Comparison of ENCODE assay signal across 27 cellular contexts in genomic region chr4:140736669-140737343, GRCh38. TPM values are rescaled to one million over a fixed set of nuclear protein-coding genes. Genes with fewer than 3 reads are reported as not detected.
DNase-seq lines count a peak whose midpoint lies in the region; ATAC-seq and TF ChIP-seq lines count a peak whose summit lies in the region.
"Had no signal": no experiment of that assay in that cellular context is flagged by ENCODE, and none has a peak within 500 bp of the region (broad histone marks: within the 10 kb centered on the region; RNA-seq: fewer than 3 reads in every experiment).

No MANE protein-coding gene starts in this region.

- H3K23ac ChIP-seq in H9 (ENCODE audit: insufficient read length, low read depth, low read length): no peak overlapping the region

- H3K14ac ChIP-seq in H9 (ENCODE audit: insufficient read depth, low read length): no peak overlapping the region

- H3K27ac Mint-ChIP-seq in H9: peak overlapping the region in 2 of 3 experiments; percentile 57 to 60; a peak in 3 of 7 replicates
- H3K27ac Mint-ChIP-seq in progenitor cell of endocrine pancreas: peak overlapping the region; percentile 86
- no peak overlapping the region for H3K27ac Mint-ChIP-seq in naive thymus-derived CD8-positive, alpha-beta T cell
- H3K27ac Mint-ChIP-seq: activated CD4-positive, alpha-beta memory T cell treated with anti-CD3 and anti-CD28 coated beads, Interleukin-2, amount 10 ng/mL, durations not matched to agents 7 days and 5 days; activated naive CD8-positive, alpha-beta T cell; CD4-positive, CD25-positive, alpha-beta regulatory T cell; natural killer cell treated with Interleukin-12 subunit alpha and Interleukin-12 subunit beta and Interleukin-15 and Interleukin-18, amount 100 ng/mL, for 72 hours had no signal

- H3K4me1 Mint-ChIP-seq in H9: peaks cover 55 to 69% of the 10 kb centered on the region in 2 experiments
- peaks cover 34% of the 10 kb centered on the region for H3K4me1 Mint-ChIP-seq in progenitor cell of endocrine pancreas (ENCODE audit: low read depth)
- peaks cover 0 to 13% (median under 1%) of the 10 kb centered on the region in 4 donors for H3K4me1 Mint-ChIP-seq in naive thymus-derived CD8-positive, alpha-beta T cell
- H3K4me1 Mint-ChIP-seq: activated CD4-positive, alpha-beta memory T cell treated with anti-CD3 and anti-CD28 coated beads, Interleukin-2, amount 10 ng/mL, durations not matched to agents 7 days and 5 days; CD4-positive, CD25-positive, alpha-beta regulatory T cell had no signal

- H4K5ac ChIP-seq in H9 (ENCODE audit: insufficient read length, low read depth, low read length): no peak overlapping the region

- H3K27me3 ChIP-seq in H9 (ENCODE audit: insufficient read depth, low read length) (no peaks in the 10 kb centered on the region), foreskin keratinocyte (no peaks in the 10 kb centered on the region)
- H3K27me3 ChIP-seq: pancreas, upper lobe of left lung had no signal

- no peaks in the 10 kb centered on the region for H3K23me2 ChIP-seq in H9 (ENCODE audit: insufficient read length, low read depth, low read length, poor library complexity, severe bottlenecking)

- H2AK5ac ChIP-seq in H9 (ENCODE audit: insufficient read length, low read length): no peak overlapping the region

- peaks cover 8% of the 10 kb centered on the region for H3K36me3 ChIP-seq in SK-N-MC (ENCODE audit: insufficient read depth, low read length)
- H3K36me3 ChIP-seq: pancreas, upper lobe of left lung had no signal

- no CpG with 5 or more reads among the region's 6 CpGs for WGBS in H9 (ENCODE audit: extremely low coverage, insufficient read length, low lambda C conversion rate)

- no peak overlapping the region for H2BK20ac ChIP-seq in H9 (ENCODE audit: low read depth, low read length, poor library complexity, severe bottlenecking)

- H4K91ac ChIP-seq in H9 (ENCODE audit: insufficient read length, low read depth, low read length): no peak overlapping the region

- H3K4me3 ChIP-seq in SK-N-MC: no peak overlapping the region
- H3K4me3 ChIP-seq: dorsolateral prefrontal cortex, pancreas, upper lobe of left lung had no signal

- no peak overlapping the region for H3K18ac ChIP-seq in H9 (ENCODE audit: insufficient read length, low read depth, low read length)

- H3K79me2 ChIP-seq in H9 (ENCODE audit: insufficient read depth, low read length): no peaks in the 10 kb centered on the region

- no peaks in the 10 kb centered on the region; the same call in 1 of the 2 replicates for H3K4me1 ChIP-seq in H9 (ENCODE audit: insufficient read depth, low read length)
- peaks cover 40% of the 10 kb centered on the region for H3K4me1 ChIP-seq in foreskin keratinocyte

- no peak overlapping the region for H2BK12ac ChIP-seq in H9 (ENCODE audit: insufficient read length, low read depth, low read length)

- H3K4ac ChIP-seq in H9 (ENCODE audit: low read depth, low read length): no peak overlapping the region

- DNase-seq in H9 (no peak), SK-N-MC (ENCODE audit: low read depth, low spot score) (no peak), foreskin keratinocyte (no peak), progenitor cell of endocrine pancreas (ENCODE audit: low spot score, unreplicated experiment) (no peak), COR-L47 (lab: John Stamatoyannopoulos, UW) (no peak), NK-92 (lab: John Stamatoyannopoulos, UW; ENCODE audit: unreplicated experiment) (no peak), NCI-H128 (lab: John Stamatoyannopoulos, UW; ENCODE audit: unreplicated experiment) (no peak)
- no peak for DNase-seq in naive thymus-derived CD8-positive, alpha-beta T cell
- DNase-seq: activated CD4-positive, alpha-beta memory T cell treated with anti-CD3 and anti-CD28 coated beads, Interleukin-2, amount 10 ng/mL, durations not matched to agents 7 days and 5 days; activated CD4-positive, CD25-positive, alpha-beta regulatory T cell treated with anti-CD3 and anti-CD28 coated beads, Interleukin-2, amount 50 U/mL, for 72 hours; CD4-positive, CD25-positive, alpha-beta regulatory T cell; cerebellar nuclear complex; DMS 273 treated with DMSO at 0.1 percent for 48 hours; dorsolateral prefrontal cortex; Kasumi-1; left colon; NCI-H2081; NCI-H345; NCI-H774; OCI-M1; pancreas; SHP77; stimulated activated CD4-positive, alpha-beta T cell treated with anti-CD3 and anti-CD28 coated beads, Interleukin-15, amount 100 ng/mL, for 24 hours; upper lobe of left lung had no signal

- no peak overlapping the region for H2BK15ac ChIP-seq in H9 (ENCODE audit: low read depth, low read length)

- H3T11ph ChIP-seq in H9 (ENCODE audit: low read length): no peak overlapping the region

- no peak overlapping the region for H3K9ac ChIP-seq in H9 (ENCODE audit: extremely low read depth, insufficient read length, low read length)
- H3K9ac ChIP-seq in SK-N-MC (ENCODE audit: insufficient read length): no peak overlapping the region

- no peak overlapping the region for H2BK120ac ChIP-seq in H9 (ENCODE audit: low read depth, low read length, poor library complexity, severe bottlenecking)

- no peaks in the 10 kb centered on the region for H3K9me3 ChIP-seq in H9 (ENCODE audit: control insufficient read depth, low read depth, low read length)
- H3K9me3 ChIP-seq in SK-N-MC (ENCODE audit: low read depth, low read length): no peaks in the 10 kb centered on the region
- H3K9me3 ChIP-seq: pancreas, upper lobe of left lung had no signal

- no peaks in the 10 kb centered on the region for H4K20me1 ChIP-seq in H9 (ENCODE audit: control insufficient read depth, insufficient read depth, insufficient read length)

- H4K8ac ChIP-seq in H9 (replicated peaks; ENCODE audit: insufficient read length, low read depth, low read length): no peak overlapping the region

- H3K36me3 Mint-ChIP-seq in H9 (ENCODE audit: insufficient read depth in 1 of 3, low read depth in 3 of 3) (peaks cover 0 to 2% (median 0%) of the 10 kb centered on the region in 3 experiments; a peak in 1 of 7 replicates), progenitor cell of endocrine pancreas (ENCODE audit: insufficient read depth) (peaks cover 1% of the 10 kb centered on the region)
- H3K36me3 Mint-ChIP-seq in naive thymus-derived CD8-positive, alpha-beta T cell: no peaks in the 10 kb centered on the region
- H3K36me3 Mint-ChIP-seq: activated naive CD8-positive, alpha-beta T cell; CD4-positive, CD25-positive, alpha-beta regulatory T cell; natural killer cell treated with Interleukin-12 subunit alpha and Interleukin-12 subunit beta and Interleukin-15 and Interleukin-18, amount 100 ng/mL, for 72 hours had no signal

- no peak overlapping the region for H2BK5ac ChIP-seq in H9 (ENCODE audit: insufficient read length, low read length)

- H3K9me3 Mint-ChIP-seq in H9 (no peaks in the 10 kb centered on the region; a peak in 1 of 5 replicates), progenitor cell of endocrine pancreas (ENCODE audit: low read depth) (no peaks in the 10 kb centered on the region)
- no peaks in the 10 kb centered on the region for H3K9me3 Mint-ChIP-seq in naive thymus-derived CD8-positive, alpha-beta T cell
- H3K9me3 Mint-ChIP-seq: activated CD4-positive, alpha-beta memory T cell treated with anti-CD3 and anti-CD28 coated beads, Interleukin-2, amount 10 ng/mL, durations not matched to agents 7 days and 5 days; natural killer cell treated with Interleukin-12 subunit alpha and Interleukin-12 subunit beta and Interleukin-15 and Interleukin-18, amount 100 ng/mL, for 72 hours had no signal

- no peak overlapping the region for H3K56ac ChIP-seq in H9 (ENCODE audit: insufficient read length, low read depth, low read length)

- no peak overlapping the region for H2AFZ ChIP-seq in H9 (ENCODE audit: low read length)

- peak; percentile 20 for ATAC-seq in foreskin keratinocyte
- ATAC-seq in naive thymus-derived CD8-positive, alpha-beta T cell: no peak
- ATAC-seq: left colon, sciatic nerve had no signal

- no peak overlapping the region for H3K4me3 Mint-ChIP-seq in H9
- no peak overlapping the region for H3K4me3 Mint-ChIP-seq in progenitor cell of endocrine pancreas (ENCODE audit: low read depth)
- no peak overlapping the region for H3K4me3 Mint-ChIP-seq in naive thymus-derived CD8-positive, alpha-beta T cell
- H3K4me3 Mint-ChIP-seq: activated CD4-positive, alpha-beta memory T cell treated with anti-CD3 and anti-CD28 coated beads, Interleukin-2, amount 10 ng/mL, durations not matched to agents 7 days and 5 days; activated naive CD8-positive, alpha-beta T cell; CD4-positive, CD25-positive, alpha-beta regulatory T cell; natural killer cell treated with Interleukin-12 subunit alpha and Interleukin-12 subunit beta and Interleukin-15 and Interleukin-18, amount 100 ng/mL, for 72 hours had no signal

- no peak for TF ChIP-seq CTCF in H9 (conservative IDR thresholded peaks at IDR 0.05)
- no peak for TF ChIP-seq CTCF in foreskin keratinocyte (conservative IDR thresholded peaks at IDR 0.05)
- no peak for TF ChIP-seq CTCF in progenitor cell of endocrine pancreas (IDR thresholded peaks at IDR 0.05; ENCODE audit: unreplicated experiment)

- no peak overlapping the region for H3K4me2 ChIP-seq in H9 (ENCODE audit: insufficient read depth, insufficient read length, low read length)

- no peaks in the 10 kb centered on the region for H3K79me1 ChIP-seq in H9 (ENCODE audit: insufficient read depth, low read depth, low read length, poor library complexity, severe bottlenecking)

- H3K27ac ChIP-seq in H9 (ENCODE audit: insufficient read length, low read depth, low read length) (no peak overlapping the region), SK-N-MC (0 out of 2 replicates have a peak overlapping the region, but pooled peaks have one; percentile 22), foreskin keratinocyte (no peak overlapping the region)
- H3K27ac ChIP-seq: dorsolateral prefrontal cortex, pancreas had no signal

- H3K27me3 Mint-ChIP-seq in H9 (ENCODE audit: low read depth) (no peaks in the 10 kb centered on the region), progenitor cell of endocrine pancreas (no peaks in the 10 kb centered on the region)
- H3K27me3 Mint-ChIP-seq in naive thymus-derived CD8-positive, alpha-beta T cell: peaks cover 7 to 33% (median 15%) of the 10 kb centered on the region in 5 donors

- POLR2A ChIA-PET in naive thymus-derived CD8-positive, alpha-beta T cell (lab: Charles Lee): no interaction called here

RNA-seq across cellular contexts. Expression of gene TBC1D9, which starts 19.4 kb away (rescaled TPM):
- total RNA-seq in H9 (2021) (0.63 and 0.86 TPM in 2 replicates), foreskin keratinocyte (13.9 and 16.4 TPM in 2 replicates), progenitor cell of endocrine pancreas (36.4 and 37.4 TPM in 2 replicates)
- polyA plus RNA-seq in foreskin keratinocyte: 3.5 and 3.6 TPM in 2 replicates
- 1 to 10 TPM; 3.8 to 4.1 TPM for total RNA-seq in naive thymus-derived CD8-positive, alpha-beta T cell
- polyA plus RNA-seq in naive thymus-derived CD8-positive, alpha-beta T cell: under 1 TPM in 1 of 3 donors, not detected in 2; 0.12 TPM

Comparison
In these comparisons a context has a peak if more than half of its experiments do, and no peak if none do; other contexts are left out.
1. H3K27ac Mint-ChIP-seq: peak in H9 (2 of 3) and progenitor cell of endocrine pancreas (single experiment); none in naive thymus-derived CD8-positive, alpha-beta T cell (0 of 10).